Comparison of ENCODE assay signal across 1 cellular context in genomic region chr1:110783292-110783918, GRCh38.
TF ChIP-seq lines count a peak whose summit lies in the region.

No MANE protein-coding gene starts in this region.

TF ChIP-seq in K562, 482 proteins besides CTCF, POLR2A, EP300 and RAD21 (continued from another document):
- TF ChIP-seq JUND (IDR thresholded peaks at IDR 0.05; ENCODE audit: borderline replicate concordance, low read depth, low read length) = peak; percentile 25; the same call in 1 of the 2 replicates
- TF ChIP-seq JUND (tag; IDR thresholded peaks at IDR 0.05; ENCODE audit: borderline replicate concordance, low read depth, low read length) = no peak; the same call in 2 of the 3 replicates
- no peak for TF ChIP-seq ZNF551 (CRISPR knock-in tag; IDR thresholded peaks at IDR 0.05)
- TF ChIP-seq GABPA (tag; conservative IDR thresholded peaks at IDR 0.05; ENCODE audit: low read depth) = no peak
- TF ChIP-seq EHMT2 (IDR thresholded peaks at IDR 0.05) = 0 out of 2 replicates have a peak, but pooled peaks have one; percentile 24
- TF ChIP-seq ZNF274 (IDR thresholded peaks at IDR 0.05; ENCODE audit: borderline replicate concordance, low read depth, low read length) = no peak
- TF ChIP-seq ESRRA (IDR thresholded peaks at IDR 0.05; ENCODE audit: borderline replicate concordance, low read depth) = peak; percentile 37; the same call in 1 of the 2 replicates
- no peak for TF ChIP-seq SUPT5H (IDR thresholded peaks at IDR 0.05)
- no peak for TF ChIP-seq POLR2B (IDR thresholded peaks at IDR 0.05; ENCODE audit: low read depth, partially characterized antibody)
- TF ChIP-seq ZBTB49 (CRISPR knock-in tag; IDR thresholded peaks at IDR 0.05; ENCODE audit: borderline replicate concordance) = no peak
- no peak for TF ChIP-seq ZNF584 (CRISPR knock-in tag; IDR thresholded peaks at IDR 0.05; ENCODE audit: low read depth)
